ENCODE assay signal across 1 cellular context in genomic region chr3:177824190-177824786, GRCh38.
A peak's percentile ranks its signal among the peaks of the same experiment; 100 is the strongest.
TF ChIP-seq lines count a peak whose summit lies in the region.

No MANE protein-coding gene starts in this region.

TF ChIP-seq in HepG2, 621 proteins besides CTCF, POLR2A, EP300 and RAD21 (continued from another document and continues in another):
- TF ChIP-seq, protein P1, sequence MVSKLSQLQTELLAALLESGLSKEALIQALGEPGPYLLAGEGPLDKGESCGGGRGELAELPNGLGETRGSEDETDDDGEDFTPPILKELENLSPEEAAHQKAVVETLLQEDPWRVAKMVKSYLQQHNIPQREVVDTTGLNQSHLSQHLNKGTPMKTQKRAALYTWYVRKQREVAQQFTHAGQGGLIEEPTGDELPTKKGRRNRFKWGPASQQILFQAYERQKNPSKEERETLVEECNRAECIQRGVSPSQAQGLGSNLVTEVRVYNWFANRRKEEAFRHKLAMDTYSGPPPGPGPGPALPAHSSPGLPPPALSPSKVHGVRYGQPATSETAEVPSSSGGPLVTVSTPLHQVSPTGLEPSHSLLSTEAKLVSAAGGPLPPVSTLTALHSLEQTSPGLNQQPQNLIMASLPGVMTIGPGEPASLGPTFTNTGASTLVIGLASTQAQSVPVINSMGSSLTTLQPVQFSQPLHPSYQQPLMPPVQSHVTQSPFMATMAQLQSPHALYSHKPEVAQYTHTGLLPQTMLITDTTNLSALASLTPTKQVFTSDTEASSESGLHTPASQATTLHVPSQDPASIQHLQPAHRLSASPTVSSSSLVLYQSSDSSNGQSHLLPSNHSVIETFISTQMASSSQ (IDR thresholded peaks at IDR 0.05; ENCODE audit: low read depth): peak; percentile 53; the same call in 1 of the 2 replicates
- TF ChIP-seq, protein P1 (CRISPR knock-in tag; IDR thresholded peaks at IDR 0.05; ENCODE audit: borderline replicate concordance): peak; percentile 59; the same call in 1 of the 2 replicates
- TF ChIP-seq MEF2D (CRISPR knock-in tag; IDR thresholded peaks at IDR 0.05): peak; percentile 69; the same call in 1 of the 2 replicates
- TF ChIP-seq ZBED4 (CRISPR knock-in tag; IDR thresholded peaks at IDR 0.05; ENCODE audit: borderline replicate concordance): 0 out of 2 replicates have a peak, but pooled peaks have one; percentile 58
- peak; percentile 81; the same call in 1 of the 2 replicates for TF ChIP-seq DMAP1 (CRISPR knock-in tag; IDR thresholded peaks at IDR 0.05)
- TF ChIP-seq GATAD2A (CRISPR knock-in tag; IDR thresholded peaks at IDR 0.05): peak; percentile 98
- TF ChIP-seq TRIM24 (CRISPR knock-in tag; IDR thresholded peaks at IDR 0.05): 0 out of 2 replicates have a peak, but pooled peaks have one; percentile 67
- peak; percentile 99 for TF ChIP-seq ZNF281 (CRISPR knock-in tag; IDR thresholded peaks at IDR 0.05; ENCODE audit: borderline replicate concordance)
- TF ChIP-seq ARNTL (CRISPR knock-in tag; IDR thresholded peaks at IDR 0.05): peak; percentile 95
- peak; percentile 81 for TF ChIP-seq TOPORS (CRISPR knock-in tag; IDR thresholded peaks at IDR 0.05)
- TF ChIP-seq ZNF331 (CRISPR knock-in tag; IDR thresholded peaks at IDR 0.05): peak; percentile 96
- TF ChIP-seq RFXAP (CRISPR knock-in tag; IDR thresholded peaks at IDR 0.05; ENCODE audit: borderline replicate concordance): peak; percentile 53; the same call in 1 of the 2 replicates
- peak; percentile 98 for TF ChIP-seq HOMEZ (CRISPR knock-in tag; IDR thresholded peaks at IDR 0.05; ENCODE audit: low read depth)
- TF ChIP-seq ZNF280B (CRISPR knock-in tag; IDR thresholded peaks at IDR 0.05; ENCODE audit: borderline replicate concordance): no peak
- TF ChIP-seq ZNF747 (CRISPR knock-in tag; IDR thresholded peaks at IDR 0.05; ENCODE audit: borderline replicate concordance): no peak
- TF ChIP-seq ZNF768 (CRISPR knock-in tag; IDR thresholded peaks at IDR 0.05): no peak
- peak; percentile 85 for TF ChIP-seq ZSCAN21 (CRISPR knock-in tag; IDR thresholded peaks at IDR 0.05; ENCODE audit: borderline replicate concordance)
- TF ChIP-seq NR2F1 (CRISPR knock-in tag; IDR thresholded peaks at IDR 0.05): peak; percentile 91 to 94
- TF ChIP-seq KLF6 (CRISPR knock-in tag; IDR thresholded peaks at IDR 0.05): 0 out of 2 replicates have a peak, but pooled peaks have one; percentile 41
- no peak for TF ChIP-seq KMT2A (CRISPR knock-in tag; IDR thresholded peaks at IDR 0.05)
- peak; percentile 69; the same call in 1 of the 2 replicates for TF ChIP-seq ZNF350 (CRISPR knock-in tag; IDR thresholded peaks at IDR 0.05; ENCODE audit: borderline replicate concordance, low read depth)
- peak; percentile 67 for TF ChIP-seq GATAD1 (CRISPR knock-in tag; IDR thresholded peaks at IDR 0.05)
- no peak for TF ChIP-seq ZNF354B (CRISPR knock-in tag; IDR thresholded peaks at IDR 0.05)
- TF ChIP-seq MAFK (conservative IDR thresholded peaks at IDR 0.05 in 1 of 2, IDR thresholded peaks at IDR 0.05 in 1 of 2; ENCODE audit: low read length in 2 of 2): no peak
- TF ChIP-seq HNRNPH1 (optimal IDR thresholded peaks at IDR 0.05; ENCODE audit: low read depth, low read length): no peak
- TF ChIP-seq, protein P2, sequence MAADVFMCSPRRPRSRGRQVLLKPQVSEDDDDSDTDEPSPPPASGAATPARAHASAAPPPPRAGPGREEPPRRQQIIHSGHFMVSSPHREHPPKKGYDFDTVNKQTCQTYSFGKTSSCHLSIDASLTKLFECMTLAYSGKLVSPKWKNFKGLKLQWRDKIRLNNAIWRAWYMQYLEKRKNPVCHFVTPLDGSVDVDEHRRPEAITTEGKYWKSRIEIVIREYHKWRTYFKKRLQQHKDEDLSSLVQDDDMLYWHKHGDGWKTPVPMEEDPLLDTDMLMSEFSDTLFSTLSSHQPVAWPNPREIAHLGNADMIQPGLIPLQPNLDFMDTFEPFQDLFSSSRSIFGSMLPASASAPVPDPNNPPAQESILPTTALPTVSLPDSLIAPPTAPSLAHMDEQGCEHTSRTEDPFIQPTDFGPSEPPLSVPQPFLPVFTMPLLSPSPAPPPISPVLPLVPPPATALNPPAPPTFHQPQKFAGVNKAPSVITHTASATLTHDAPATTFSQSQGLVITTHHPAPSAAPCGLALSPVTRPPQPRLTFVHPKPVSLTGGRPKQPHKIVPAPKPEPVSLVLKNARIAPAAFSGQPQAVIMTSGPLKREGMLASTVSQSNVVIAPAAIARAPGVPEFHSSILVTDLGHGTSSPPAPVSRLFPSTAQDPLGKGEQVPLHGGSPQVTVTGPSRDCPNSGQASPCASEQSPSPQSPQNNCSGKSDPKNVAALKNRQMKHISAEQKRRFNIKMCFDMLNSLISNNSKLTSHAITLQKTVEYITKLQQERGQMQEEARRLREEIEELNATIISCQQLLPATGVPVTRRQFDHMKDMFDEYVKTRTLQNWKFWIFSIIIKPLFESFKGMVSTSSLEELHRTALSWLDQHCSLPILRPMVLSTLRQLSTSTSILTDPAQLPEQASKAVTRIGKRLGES (CRISPR knock-in tag; IDR thresholded peaks at IDR 0.05; ENCODE audit: borderline replicate concordance): peak; percentile 93; the same call in 1 of the 2 replicates
- TF ChIP-seq, protein P3, sequence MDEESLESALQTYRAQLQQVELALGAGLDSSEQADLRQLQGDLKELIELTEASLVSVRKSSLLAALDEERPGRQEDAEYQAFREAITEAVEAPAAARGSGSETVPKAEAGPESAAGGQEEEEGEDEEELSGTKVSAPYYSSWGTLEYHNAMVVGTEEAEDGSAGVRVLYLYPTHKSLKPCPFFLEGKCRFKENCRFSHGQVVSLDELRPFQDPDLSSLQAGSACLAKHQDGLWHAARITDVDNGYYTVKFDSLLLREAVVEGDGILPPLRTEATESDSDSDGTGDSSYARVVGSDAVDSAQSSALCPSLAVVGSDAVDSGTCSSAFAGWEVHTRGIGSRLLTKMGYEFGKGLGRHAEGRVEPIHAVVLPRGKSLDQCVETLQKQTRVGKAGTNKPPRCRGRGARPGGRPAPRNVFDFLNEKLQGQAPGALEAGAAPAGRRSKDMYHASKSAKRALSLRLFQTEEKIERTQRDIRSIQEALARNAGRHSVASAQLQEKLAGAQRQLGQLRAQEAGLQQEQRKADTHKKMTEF (CRISPR knock-in tag; IDR thresholded peaks at IDR 0.05): peak; percentile 85
- no peak for TF ChIP-seq HNRNPL (IDR thresholded peaks at IDR 0.05; ENCODE audit: low read depth, low read length)
- TF ChIP-seq SRF (IDR thresholded peaks at IDR 0.05; ENCODE audit: low read depth, low read length): no peak
- TF ChIP-seq EHMT2 (IDR thresholded peaks at IDR 0.05; ENCODE audit: borderline replicate concordance, low read depth, low read length): peak; percentile 82; the same call in 1 of the 2 replicates
- peak; percentile 86 for TF ChIP-seq TEAD3 (CRISPR knock-in tag; optimal IDR thresholded peaks at IDR 0.05; ENCODE audit: borderline replicate concordance)
- peak; percentile 92 for TF ChIP-seq PHF21A (CRISPR knock-in tag; IDR thresholded peaks at IDR 0.05)
- 0 out of 3 replicates have a peak, but pooled peaks have one; percentile 61 for TF ChIP-seq MXI1 (IDR thresholded peaks at IDR 0.05; ENCODE audit: borderline replicate concordance, low read depth, low read length)
- TF ChIP-seq MTF1 (CRISPR knock-in tag; IDR thresholded peaks at IDR 0.05): no peak
- TF ChIP-seq ZNF629 (CRISPR knock-in tag; conservative IDR thresholded peaks at IDR 0.05): peak; percentile 70
- no peak for TF ChIP-seq FOXA1 (IDR thresholded peaks at IDR 0.05)
- peak; percentile 60 for TF ChIP-seq FOXA1 (CRISPR knock-in tag; IDR thresholded peaks at IDR 0.05)
- peak; percentile 39; the same call in 1 of the 2 replicates for TF ChIP-seq TFDP1 (CRISPR knock-in tag; IDR thresholded peaks at IDR 0.05; ENCODE audit: borderline replicate concordance)
- no peak; the same call in 1 of the 2 replicates for TF ChIP-seq ZNF570 (CRISPR knock-in tag; IDR thresholded peaks at IDR 0.05; ENCODE audit: borderline replicate concordance)
- TF ChIP-seq SP1 (IDR thresholded peaks at IDR 0.05): no peak
- peak; percentile 32; the same call in 1 of the 2 replicates for TF ChIP-seq SP1 (CRISPR knock-in tag; IDR thresholded peaks at IDR 0.05)
- TF ChIP-seq IRF2 (CRISPR knock-in tag; IDR thresholded peaks at IDR 0.05): peak; percentile 76; the same call in 1 of the 2 replicates
- TF ChIP-seq ZFP41 (CRISPR knock-in tag; IDR thresholded peaks at IDR 0.05; ENCODE audit: borderline replicate concordance): no peak
- no peak for TF ChIP-seq ZBTB8A (CRISPR knock-in tag; IDR thresholded peaks at IDR 0.05; ENCODE audit: borderline replicate concordance, low read depth)
